23 cellular contexts compared by ENCODE assay signal in genomic region chr6:127796713-127797112, GRCh38.
"Had no signal": no experiment of that assay in that cellular context is flagged by ENCODE, and none has a peak within 500 bp of the region (broad histone marks: within the 10 kb centered on the region; RNA-seq: fewer than 3 reads in every experiment).

No MANE protein-coding gene starts in this region.

- H3K36me3 Mint-ChIP-seq: naive B cell; stimulated activated naive B cell treated with anti-CD40 and anti-IgM and Interleukin-4, amounts not matched to agents 10 μg/mL and 1 μg/mL and 100 μg/mL, for 72 hours had no signal

- FAIRE-seq: endometrium, islet of Langerhans had no signal

- H3K9me3 Mint-ChIP-seq: stimulated activated naive B cell treated with anti-CD40 and anti-IgM and Interleukin-4, amounts not matched to agents 10 μg/mL and 1 μg/mL and 100 μg/mL, for 72 hours had no signal

- H3K4me3 Mint-ChIP-seq: naive B cell; stimulated activated naive B cell treated with anti-CD40 and anti-IgM and Interleukin-4, amounts not matched to agents 10 μg/mL and 1 μg/mL and 100 μg/mL, for 72 hours had no signal

- DNase-seq: effector memory CD4-positive, alpha-beta T cell; gastrocnemius medialis; heart right ventricle; hypothalamus; kidney glomerular epithelial cell; mesendoderm; naive B cell; psoas muscle; retina; right lobe of liver; spleen; stimulated activated CD4-positive, alpha-beta T cell treated with anti-CD3 and anti-CD28 coated beads, Interleukin-15, amount 100 ng/mL, for 24 hours; stimulated activated CD4-positive, alpha-beta T cell treated with anti-CD3 and anti-CD28 coated beads, Interleukin-1b, Interleukin-23, amount 100 ng/mL, for 48 hours; stimulated activated CD4-positive, alpha-beta T cell treated with anti-CD3 and anti-CD28 coated beads, Interleukin-4, amount 100 ng/mL, for 4 hours; stimulated activated naive B cell treated with anti-CD40 and anti-IgM and Interleukin-4, amounts not matched to agents 10 μg/mL and 1 μg/mL and 100 μg/mL, for 72 hours; thyroid gland; upper lobe of left lung; uterus had no signal

- ATAC-seq: esophagus mucosa; gastrocnemius medialis; heart right ventricle; psoas muscle; right lobe of liver; stimulated activated naive B cell treated with anti-CD40 and anti-IgM and Interleukin-4, amounts not matched to agents 10 μg/mL and 1 μg/mL and 100 μg/mL, for 72 hours had no signal

- H3K27me3 Mint-ChIP-seq: naive B cell; stimulated activated naive B cell treated with anti-CD40 and anti-IgM and Interleukin-4, amounts not matched to agents 10 μg/mL and 1 μg/mL and 100 μg/mL, for 72 hours had no signal

- H3K4me1 Mint-ChIP-seq: naive B cell; stimulated activated naive B cell treated with anti-CD40 and anti-IgM and Interleukin-4, amounts not matched to agents 10 μg/mL and 1 μg/mL and 100 μg/mL, for 72 hours had no signal

- H3K9me3 ChIP-seq: gastrocnemius medialis, heart right ventricle, neutrophil, psoas muscle, right lobe of liver, spleen, suprapubic skin, thyroid gland, upper lobe of left lung, uterus had no signal

- H3K27ac Mint-ChIP-seq: naive B cell; stimulated activated naive B cell treated with anti-CD40 and anti-IgM and Interleukin-4, amounts not matched to agents 10 μg/mL and 1 μg/mL and 100 μg/mL, for 72 hours had no signal
